1 cellular context compared by ENCODE assay signal in the genomic region with DNA sequence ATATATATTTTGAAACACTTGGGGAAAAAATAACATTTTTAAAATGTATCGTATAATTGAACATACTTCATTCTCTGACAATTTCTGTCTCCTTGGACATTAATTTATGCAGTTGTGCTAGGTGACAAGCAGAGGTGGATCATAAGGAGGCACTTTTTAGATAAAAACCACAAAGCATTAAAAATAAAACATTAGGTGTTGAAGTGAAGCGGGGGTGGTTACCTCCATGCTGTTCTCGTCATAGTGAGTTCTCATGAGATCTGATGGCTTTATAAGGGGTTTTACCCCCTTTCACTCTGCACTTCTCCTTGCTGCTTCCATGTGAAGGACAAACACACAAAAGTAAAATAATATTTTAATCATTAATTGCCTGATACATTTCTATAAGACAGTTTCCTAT.
TF ChIP-seq lines count a peak whose summit lies in the region.

No MANE protein-coding gene starts in this region.

TF ChIP-seq in K562, 482 proteins besides CTCF, POLR2A, EP300 and RAD21 (continued from another document):
- TF ChIP-seq RERE (CRISPR knock-in tag; IDR thresholded peaks at IDR 0.05; ENCODE audit: borderline replicate concordance): no peak
- no peak for TF ChIP-seq BHLHE40 (IDR thresholded peaks at IDR 0.05; ENCODE audit: low read length)
- TF ChIP-seq MYC (IDR thresholded peaks at IDR 0.05; ENCODE audit: low read depth, low read length): no peak
- TF ChIP-seq MYC (CRISPR knock-in tag; IDR thresholded peaks at IDR 0.05; ENCODE audit: borderline replicate concordance, low read depth): no peak
